15 cellular contexts compared by ENCODE assay signal in genomic region chr2:236971131-236971850, GRCh38.
DNase-seq lines count a peak whose midpoint lies in the region; ATAC-seq and TF ChIP-seq lines count a peak whose summit lies in the region.
"Had no signal": no experiment of that assay in that cellular context is flagged by ENCODE, and none has a peak within 500 bp of the region (broad histone marks: within the 10 kb centered on the region; RNA-seq: fewer than 3 reads in every experiment).

No MANE protein-coding gene starts in this region.

- H3K36me3 Mint-ChIP-seq in activated CD8-positive, alpha-beta memory T cell treated with anti-CD3 and anti-CD28 coated beads, Interleukin-2, amount 10 ng/mL, durations not matched to agents 7 days and 5 days = no peaks in the 10 kb centered on the region
- no peaks in the 10 kb centered on the region for H3K36me3 Mint-ChIP-seq in endodermal cell (ENCODE audit: low read depth)

- H3K9ac ChIP-seq in endodermal cell (ENCODE audit: extremely low read depth, low read length, poor library complexity, severe bottlenecking) = no peak overlapping the region

- peaks cover 10% of the 10 kb centered on the region for H3K4me1 ChIP-seq in endodermal cell (ENCODE audit: control insufficient read depth, insufficient read depth, low read length)
- H3K4me1 ChIP-seq in lung (ENCODE audit: control insufficient read depth in 2 of 2, insufficient read depth in 2 of 2, low read length in 2 of 2) = peaks cover 0 to 9% of the 10 kb centered on the region in 2 donors
- H3K4me1 ChIP-seq in upper lobe of right lung = peaks cover 13% of the 10 kb centered on the region
- peaks cover 7% of the 10 kb centered on the region for H3K4me1 ChIP-seq in foreskin keratinocyte

- H3K27ac ChIP-seq in endodermal cell (ENCODE audit: low read depth, low read length) (no peak overlapping the region), lung (ENCODE audit: low read depth in 1 of 2, low read length in 1 of 2) (peak overlapping the region in 1 of 2 donors; percentile 61), upper lobe of right lung (peak overlapping the region; percentile 11), foreskin keratinocyte (no peak overlapping the region)
- H3K27ac ChIP-seq: dorsolateral prefrontal cortex had no signal

- H3K9me3 Mint-ChIP-seq in activated CD8-positive, alpha-beta memory T cell treated with anti-CD3 and anti-CD28 coated beads, Interleukin-2, amount 10 ng/mL, durations not matched to agents 7 days and 5 days (ENCODE audit: low read depth) = no peaks in the 10 kb centered on the region
- no peaks in the 10 kb centered on the region for H3K9me3 Mint-ChIP-seq in endodermal cell
- H3K9me3 Mint-ChIP-seq: activated CD8-positive, alpha-beta T cell treated with anti-CD3 and anti-CD28 coated beads for 36 hours; T-helper 2 cell treated with Interferon-gamma antibody and Interleukin-4, amounts not matched to agents 5 μg/mL and 100 μg/mL, for 36 hours had no signal

- H3K27me3 ChIP-seq in endodermal cell (ENCODE audit: control insufficient read depth, insufficient read depth, low read length, poor library complexity, severe bottlenecking) (no peaks in the 10 kb centered on the region), lung (ENCODE audit: control insufficient read depth, insufficient read depth) (no peaks in the 10 kb centered on the region), upper lobe of right lung (no peaks in the 10 kb centered on the region), foreskin keratinocyte (no peaks in the 10 kb centered on the region)
- H3K27me3 ChIP-seq: dorsolateral prefrontal cortex had no signal

- WGBS in endodermal cell (ENCODE audit: insufficient coverage in 1 of 2, insufficient read length in 1 of 2), 2 experiments = 92 to 97% methylated on average over 11 to 15 of the region's 15 CpGs
- WGBS in lung, 2 donors = 58 to 59% methylated on average over 15 of the region's 15 CpGs

- H3K36me3 ChIP-seq in endodermal cell (ENCODE audit: control insufficient read depth, insufficient read depth, low read length) = no peaks in the 10 kb centered on the region
- H3K36me3 ChIP-seq in lung (ENCODE audit: control insufficient read depth in 2 of 2, insufficient read depth in 2 of 2, low read length in 2 of 2) = no peaks in the 10 kb centered on the region
- no peaks in the 10 kb centered on the region for H3K36me3 ChIP-seq in upper lobe of right lung

- H3K4me3 ChIP-seq in endodermal cell (ENCODE audit: low read length) (no peak overlapping the region), lung (no peak overlapping the region), upper lobe of right lung (no peak overlapping the region)
- H3K4me3 ChIP-seq: dorsolateral prefrontal cortex had no signal

- CTCF ChIA-PET in activated CD8-positive, alpha-beta memory T cell treated with anti-CD3 and anti-CD28 coated beads, Interleukin-2, amount 10 ng/mL, durations not matched to agents 7 days and 5 days (lab: Charles Lee) = no interaction called here

- no peak for ATAC-seq in activated CD8-positive, alpha-beta memory T cell treated with anti-CD3 and anti-CD28 coated beads, Interleukin-2, amount 10 ng/mL, durations not matched to agents 7 days and 5 days
- ATAC-seq in lung (ENCODE audit: insufficient read depth, low FRiP score) (peak; percentile 50), upper lobe of right lung (peak; percentile 84), foreskin keratinocyte (no peak)
- ATAC-seq: activated CD8-positive, alpha-beta T cell treated with anti-CD3 and anti-CD28 coated beads for 36 hours had no signal

- no peak for TF ChIP-seq CTCF in endodermal cell (conservative IDR thresholded peaks at IDR 0.05)
- TF ChIP-seq CTCF in lung (IDR thresholded peaks at IDR 0.05; ENCODE audit: control extremely low read depth, extremely low read depth) = no peak
- TF ChIP-seq CTCF in upper lobe of right lung (IDR thresholded peaks at IDR 0.05) = no peak
- no peak for TF ChIP-seq CTCF in foreskin keratinocyte (conservative IDR thresholded peaks at IDR 0.05)

- peaks cover 38% of the 10 kb centered on the region for H3K4me1 Mint-ChIP-seq in activated CD8-positive, alpha-beta memory T cell treated with anti-CD3 and anti-CD28 coated beads, Interleukin-2, amount 10 ng/mL, durations not matched to agents 7 days and 5 days
- H3K4me1 Mint-ChIP-seq in endodermal cell = peaks cover 23% of the 10 kb centered on the region

- peaks cover 5% of the 10 kb centered on the region for H3K27me3 Mint-ChIP-seq in activated CD8-positive, alpha-beta memory T cell treated with anti-CD3 and anti-CD28 coated beads, Interleukin-2, amount 10 ng/mL, durations not matched to agents 7 days and 5 days
- peaks cover 8% of the 10 kb centered on the region for H3K27me3 Mint-ChIP-seq in endodermal cell (ENCODE audit: insufficient read depth)
- H3K27me3 Mint-ChIP-seq: activated CD8-positive, alpha-beta T cell treated with anti-CD3 and anti-CD28 coated beads for 36 hours had no signal

- no peak overlapping the region for H3K27ac Mint-ChIP-seq in activated CD8-positive, alpha-beta memory T cell treated with anti-CD3 and anti-CD28 coated beads, Interleukin-2, amount 10 ng/mL, durations not matched to agents 7 days and 5 days
- no peak overlapping the region for H3K27ac Mint-ChIP-seq in endodermal cell
- H3K27ac Mint-ChIP-seq: activated CD8-positive, alpha-beta T cell treated with anti-CD3 and anti-CD28 coated beads for 36 hours; T-helper 2 cell treated with Interferon-gamma antibody and Interleukin-4, amounts not matched to agents 5 μg/mL and 100 μg/mL, for 36 hours had no signal

- intact Hi-C loops in upper lobe of right lung (cut with DNase I) = no loop called here

- H3K9me3 ChIP-seq in endodermal cell (ENCODE audit: control insufficient read depth, low read length) (no peaks in the 10 kb centered on the region), lung (ENCODE audit: control insufficient read depth in 2 of 2, insufficient read depth in 1 of 2, low read length in 1 of 2) (no peaks in the 10 kb centered on the region), upper lobe of right lung (no peaks in the 10 kb centered on the region)

- no peak overlapping the region for H3K4me3 Mint-ChIP-seq in activated CD8-positive, alpha-beta memory T cell treated with anti-CD3 and anti-CD28 coated beads, Interleukin-2, amount 10 ng/mL, durations not matched to agents 7 days and 5 days
- H3K4me3 Mint-ChIP-seq in endodermal cell = no peak overlapping the region
- H3K4me3 Mint-ChIP-seq: activated CD8-positive, alpha-beta T cell treated with anti-CD3 and anti-CD28 coated beads for 36 hours; T-helper 2 cell treated with Interferon-gamma antibody and Interleukin-4, amounts not matched to agents 5 μg/mL and 100 μg/mL, for 36 hours had no signal

- peak; percentile 30 for DNase-seq in activated CD8-positive, alpha-beta memory T cell treated with anti-CD3 and anti-CD28 coated beads, Interleukin-2, amount 10 ng/mL, durations not matched to agents 7 days and 5 days
- DNase-seq in activated CD8-positive, alpha-beta memory T cell treated with anti-CD3 and anti-CD28 coated beads, Interleukin-2, amount 50 U/mL, for 4 hours = no peak
- DNase-seq in endodermal cell (peak; percentile 37), lung (ENCODE audit: low spot score) (peak; percentile 63), upper lobe of right lung (peak; percentile 83), foreskin keratinocyte (no peak), SHP77 (lab: John Stamatoyannopoulos, UW) (no peak), A172 (ENCODE audit: low spot score) (no peak)
- DNase-seq: activated CD8-positive, alpha-beta T cell treated with anti-CD3 and anti-CD28 coated beads for 36 hours; activated effector memory CD4-positive, alpha-beta T cell treated with anti-CD3 and anti-CD28 coated beads, Interleukin-2, amount 50 U/mL, for 16 hours; dorsolateral prefrontal cortex; kidney glomerular epithelial cell; NCI-H1105 treated with DMSO at 0.1 percent for 48 hours; NCI-H446 treated with DMSO at 0.1 percent for 48 hours had no signal

Comparison
In these comparisons a context has a peak if more than half of its experiments do, and no peak if none do; other contexts are left out.
1. DNase-seq: peak in activated CD8-positive, alpha-beta memory T cell treated with anti-CD3 and anti-CD28 coated beads, Interleukin-2, amount 10 ng/mL, durations not matched to agents 7 days and 5 days (single experiment), endodermal cell (single experiment), lung (single experiment) and upper lobe of right lung (single experiment); none in activated CD8-positive, alpha-beta memory T cell treated with anti-CD3 and anti-CD28 coated beads, Interleukin-2, amount 50 U/mL, for 4 hours (single experiment), foreskin keratinocyte (0 of 2), SHP77 (0 of 2) and A172 (single experiment).
2. ATAC-seq: peak in lung (single experiment) and upper lobe of right lung (single experiment); none in activated CD8-positive, alpha-beta memory T cell treated with anti-CD3 and anti-CD28 coated beads, Interleukin-2, amount 10 ng/mL, durations not matched to agents 7 days and 5 days (single experiment) and foreskin keratinocyte (single experiment).